ENCODE assay signal across 16 cellular contexts in the genomic region with DNA sequence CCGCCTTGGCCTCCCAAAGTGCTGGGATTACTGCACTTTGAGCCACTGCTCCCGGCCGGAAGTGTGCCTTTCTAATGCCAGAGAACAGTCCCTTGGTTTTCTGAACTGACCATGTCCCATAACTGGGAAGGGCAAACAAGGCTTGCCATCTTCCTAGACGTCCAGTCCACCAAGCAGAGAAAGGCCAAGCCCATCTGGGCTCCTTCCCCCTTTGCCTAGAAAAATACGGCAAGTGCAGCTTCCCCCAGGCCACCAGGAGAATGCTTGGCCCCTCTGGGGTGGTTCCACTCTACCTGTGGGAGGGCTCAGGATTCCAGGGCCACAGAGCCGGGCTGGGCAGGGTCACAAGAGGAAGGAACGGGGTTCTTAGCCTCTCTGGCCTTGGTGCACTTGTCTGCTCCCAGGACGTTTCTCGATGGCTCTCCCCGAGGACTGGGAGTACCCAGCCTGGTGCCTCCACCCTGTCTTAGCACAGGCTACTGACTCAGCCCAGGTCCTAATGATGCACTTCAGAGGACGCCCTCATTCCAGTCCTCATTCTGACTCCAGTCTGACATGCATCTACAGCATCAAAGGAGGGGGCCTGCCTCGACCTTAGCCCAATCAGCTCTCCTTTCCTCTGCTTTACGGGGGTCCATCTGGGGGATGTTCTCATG. TPM values are rescaled to one million over a fixed set of nuclear protein-coding genes. Genes with fewer than 3 reads are reported as not detected.
DNase-seq lines count a peak whose midpoint lies in the region; ATAC-seq and TF ChIP-seq lines count a peak whose summit lies in the region.
"Had no signal": no experiment of that assay in that cellular context is flagged by ENCODE, and none has a peak within 500 bp of the region (broad histone marks: within the 10 kb centered on the region; RNA-seq: fewer than 3 reads in every experiment).

No MANE protein-coding gene starts in this region.

- intact Hi-C loops in posterior vena cava (cut with DNase I), result no loop called here

- 76 to 78% methylated on average over 13 of the region's 13 CpGs for WGBS in esophagus, 2 donors

- TF ChIP-seq CTCF in GM10266 (IDR thresholded peaks at IDR 0.05; ENCODE audit: control insufficient read depth, insufficient read depth, low read depth, missing control alignments) (no peak), endothelial cell (IDR thresholded peaks at IDR 0.05; ENCODE audit: unreplicated experiment) (no peak), coronary artery (IDR thresholded peaks at IDR 0.05) (no peak)

- H3K27ac Mint-ChIP-seq in endothelial cell (ENCODE audit: unreplicated experiment), result no peak overlapping the region
- H3K27ac Mint-ChIP-seq: stimulated activated memory B cell treated with anti-CD40 and anti-IgM and Interleukin-4, amounts not matched to agents 10 μg/mL and 1 μg/mL and 100 μg/mL, for 72 hours had no signal

- H3K36me3 Mint-ChIP-seq in endothelial cell (ENCODE audit: low read depth, unreplicated experiment), result no peaks in the 10 kb centered on the region
- H3K36me3 Mint-ChIP-seq: CD8-positive, alpha-beta T cell; stimulated activated memory B cell treated with anti-CD40 and anti-IgM and Interleukin-4, amounts not matched to agents 10 μg/mL and 1 μg/mL and 100 μg/mL, for 72 hours had no signal

- ATAC-seq in GM21576 (IDR thresholded peaks at IDR 0.05; ENCODE audit: unreplicated experiment), result no peak
- ATAC-seq in HG03460 (IDR thresholded peaks at IDR 0.05; ENCODE audit: unreplicated experiment), result no peak

- no peaks in the 10 kb centered on the region for H3K27me3 ChIP-seq in MG63
- H3K27me3 ChIP-seq in esophagus (ENCODE audit: control insufficient read depth in 1 of 2, insufficient read depth in 2 of 2, low read length in 2 of 2), result no peaks in the 10 kb centered on the region

- peak overlapping the region; percentile 66 for H3K4me3 ChIP-seq in MG63
- no peak overlapping the region for H3K4me3 ChIP-seq in esophagus (ENCODE audit: low read depth in 1 of 2, low read length in 2 of 2)
- no peak overlapping the region for H3K4me3 ChIP-seq in coronary artery

- H3K36me3 ChIP-seq in MG63, result no peaks in the 10 kb centered on the region
- H3K36me3 ChIP-seq in esophagus (ENCODE audit: control insufficient read depth in 2 of 2, insufficient read depth in 2 of 2, low read length in 1 of 2), result no peaks in the 10 kb centered on the region
- H3K36me3 ChIP-seq: WERI-Rb-1 had no signal

- peak overlapping the region; percentile 55 to 76 for H3K27ac ChIP-seq in esophagus (ENCODE audit: low read depth in 2 of 2, low read length in 1 of 2)
- no peak overlapping the region for H3K27ac ChIP-seq in coronary artery
- H3K27ac ChIP-seq: WERI-Rb-1 had no signal

- peaks cover 15% of the 10 kb centered on the region for H3K4me1 Mint-ChIP-seq in endothelial cell (ENCODE audit: unreplicated experiment)
- H3K4me1 Mint-ChIP-seq: stimulated activated memory B cell treated with anti-CD40 and anti-IgM and Interleukin-4, amounts not matched to agents 10 μg/mL and 1 μg/mL and 100 μg/mL, for 72 hours had no signal

- H3K9me3 Mint-ChIP-seq in endothelial cell (ENCODE audit: unreplicated experiment), result no peaks in the 10 kb centered on the region
- H3K9me3 Mint-ChIP-seq: activated T-cell treated with anti-CD3 and anti-CD28 coated beads, Interleukin-2, amount 50 U/mL, for 4 hours; CD8-positive, alpha-beta T cell; nephron; stimulated activated memory B cell treated with anti-CD40 and anti-IgM and Interleukin-4, amounts not matched to agents 10 μg/mL and 1 μg/mL and 100 μg/mL, for 72 hours had no signal

- DNase-seq in GM10266 (ENCODE audit: extremely low spot score) (peak; percentile 7), MG63 (no peak), posterior vena cava (ENCODE audit: low spot score) (peak; percentile 73), endothelial cell (ENCODE audit: low spot score) (no peak), coronary artery (ENCODE audit: low spot score) (no peak)
- DNase-seq: activated T-cell treated with anti-CD3 and anti-CD28 coated beads, Interleukin-2, amount 50 U/mL, for 4 hours; erythroblast; RPMI8226; stimulated activated CD4-positive, alpha-beta T cell treated with anti-CD3 and anti-CD28 coated beads, Interleukin-1b, Interleukin-23, amount 100 ng/mL, for 48 hours; WERI-Rb-1 had no signal

- H3K4me3 Mint-ChIP-seq in endothelial cell (ENCODE audit: unreplicated experiment), result no peak overlapping the region
- H3K4me3 Mint-ChIP-seq: activated T-cell treated with anti-CD3 and anti-CD28 coated beads, Interleukin-2, amount 50 U/mL, for 4 hours; CD8-positive, alpha-beta T cell; stimulated activated memory B cell treated with anti-CD40 and anti-IgM and Interleukin-4, amounts not matched to agents 10 μg/mL and 1 μg/mL and 100 μg/mL, for 72 hours had no signal

- peaks cover 4 to 24% of the 10 kb centered on the region in 2 donors for H3K4me1 ChIP-seq in esophagus (ENCODE audit: control insufficient read depth in 2 of 2, insufficient read depth in 2 of 2, low read length in 1 of 2)

- H3K27me3 Mint-ChIP-seq in endothelial cell (ENCODE audit: unreplicated experiment), result peaks cover 3% of the 10 kb centered on the region

- H3K9me3 ChIP-seq in MG63 (no peaks in the 10 kb centered on the region), esophagus (ENCODE audit: control insufficient read depth in 2 of 2, insufficient read depth in 1 of 2, low read depth in 1 of 2, low read length in 1 of 2) (no peaks in the 10 kb centered on the region)

RNA-seq across cellular contexts. Expression of a gene that starts 1.2 kb away (rescaled TPM):
- 2.1 TPM in 1 of 2 replicates, not detected in the other for total RNA-seq in MG63 (2014; rRNA removed; shearing (Covaris generic); ENCODE audit: low replicate concordance)
- polyA plus RNA-seq in esophagus, result 1 to 10 TPM; 2.1 to 4.9 TPM
- total RNA-seq in posterior vena cava, result 10 to 100 TPM; 10.4 to 17.3 TPM
- 1.5 TPM for total RNA-seq in endothelial cell (ENCODE audit: unreplicated experiment)

RNA-seq across cellular contexts. Expression of a gene that starts 33.8 kb away (rescaled TPM):
- not detected in 2 replicates for total RNA-seq in MG63 (2014; rRNA removed; shearing (Covaris generic); ENCODE audit: low replicate concordance)
- not detected for polyA plus RNA-seq in esophagus
- not detected for total RNA-seq in posterior vena cava
- total RNA-seq in endothelial cell (ENCODE audit: unreplicated experiment), result 0.13 TPM
- total RNA-seq: activated T-cell treated with anti-CD3 and anti-CD28 coated beads, Interleukin-2, amount 50 U/mL, for 4 hours; CD8-positive, alpha-beta T cell had no signal

RNA-seq across cellular contexts. Expression of a gene that starts 39.6 kb away (rescaled TPM):
- not detected in 2 replicates for total RNA-seq in MG63 (2014; rRNA removed; shearing (Covaris generic); ENCODE audit: low replicate concordance)
- polyA plus RNA-seq in esophagus, result 1 to 10 TPM; 4.8 to 6.7 TPM
- 10 to 100 TPM; 57.7 to 63.0 TPM for total RNA-seq in posterior vena cava
- total RNA-seq in endothelial cell (ENCODE audit: unreplicated experiment), result 26.0 TPM
- total RNA-seq: activated T-cell treated with anti-CD3 and anti-CD28 coated beads, Interleukin-2, amount 50 U/mL, for 4 hours; CD8-positive, alpha-beta T cell had no signal

RNA-seq across cellular contexts. Expression of a gene that starts 42.7 kb away (rescaled TPM):
- total RNA-seq in MG63 (2014; rRNA removed; shearing (Covaris generic); ENCODE audit: low replicate concordance), result 122 and 188 TPM in 2 replicates
- 1 to 10 TPM in 1 of 2 donors, under 1 TPM in 1; 0.92 to 1.2 TPM for polyA plus RNA-seq in esophagus
- total RNA-seq in posterior vena cava (100 to 1,000 TPM in 1 of 2 donors, 10 to 100 TPM in 1; 35.0 to 151 TPM), endothelial cell (ENCODE audit: unreplicated experiment) (526 TPM)
- total RNA-seq: CD8-positive, alpha-beta T cell had no signal

RNA-seq across cellular contexts. Expression of a gene that starts 46.0 kb away (rescaled TPM):
- 8.5 and 23.3 TPM in 2 replicates for total RNA-seq in MG63 (2014; rRNA removed; shearing (Covaris generic); ENCODE audit: low replicate concordance)
- polyA plus RNA-seq in esophagus, result 10 to 100 TPM in 1 of 2 donors, 1 to 10 TPM in 1; 7.4 to 16.2 TPM
- total RNA-seq in posterior vena cava (10 to 100 TPM; 22.1 to 23.3 TPM), endothelial cell (ENCODE audit: unreplicated experiment) (31.5 TPM)

Comparison
In these comparisons a context has a peak if more than half of its experiments do, and no peak if none do; other contexts are left out.
1. DNase-seq: peak in GM10266 (single experiment) and posterior vena cava (single experiment); none in MG63 (single experiment), endothelial cell (single experiment) and coronary artery (single experiment).
2. H3K27ac ChIP-seq: peak in esophagus (2 of 2); none in coronary artery (0 of 2).
3. RNA of a gene that starts 39.6 kb away (total RNA-seq): 57.7 to 63.0 TPM in posterior vena cava and 26.0 TPM in endothelial cell (single experiment); not detected in MG63; every median in the first group is over 10 times any median in the second.